In the genomic region with DNA sequence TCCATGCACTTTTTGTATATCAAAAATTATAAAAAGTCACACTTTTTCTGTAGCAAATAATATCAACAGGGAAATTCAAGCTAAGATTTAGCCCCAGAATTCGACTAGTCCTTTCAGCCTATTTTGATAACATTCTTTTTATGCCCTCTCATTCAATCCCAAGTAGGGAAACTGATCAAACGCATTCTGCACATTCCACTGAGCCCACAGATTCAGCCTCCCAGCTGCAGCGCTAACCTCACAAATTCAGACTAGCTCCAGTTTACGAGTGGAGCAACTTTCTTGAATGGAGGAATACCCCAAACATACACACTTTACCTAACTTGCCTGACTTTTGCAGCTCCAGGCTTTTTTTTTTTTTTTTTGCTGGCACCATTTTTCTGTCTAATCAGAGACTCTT, we compare ENCODE assay signal across 21 cellular contexts.
"Had no signal": no experiment of that assay in that cellular context is flagged by ENCODE, and none has a peak within 500 bp of the region (broad histone marks: within the 10 kb centered on the region; RNA-seq: fewer than 3 reads in every experiment).

No MANE protein-coding gene starts in this region.

- H3K9ac ChIP-seq: SK-N-SH had no signal

- H3K9me3 Mint-ChIP-seq: activated CD8-positive, alpha-beta T cell treated with anti-CD3 and anti-CD28 coated beads for 36 hours; activated naive CD8-positive, alpha-beta T cell treated with anti-CD3 and anti-CD28 coated beads, Interleukin-2, amount 10 ng/mL, durations not matched to agents 7 days and 5 days had no signal

- H3K9me3 ChIP-seq: adrenal gland, SK-N-SH had no signal

- H3K4me3 ChIP-seq: adrenal gland, cardiac muscle cell had no signal

- H3K36me3 Mint-ChIP-seq: activated naive CD8-positive, alpha-beta T cell treated with anti-CD3 and anti-CD28 coated beads, Interleukin-2, amount 10 ng/mL, durations not matched to agents 7 days and 5 days; brain had no signal

- DNase-seq: activated CD4-positive, alpha-beta T cell treated with anti-CD3 and anti-CD28 coated beads for 4 hours; activated CD8-positive, alpha-beta memory T cell treated with anti-CD3 and anti-CD28 coated beads, Interleukin-2, amount 50 U/mL, for 48 hours; activated CD8-positive, alpha-beta T cell treated with anti-CD3 and anti-CD28 coated beads for 36 hours; activated naive CD4-positive, alpha-beta T cell treated with anti-CD3 and anti-CD28 coated beads, Interleukin-2, amount 50 U/mL, for 16 hours; activated naive CD8-positive, alpha-beta T cell treated with anti-CD3 and anti-CD28 coated beads, Interleukin-2, amount 10 ng/mL, durations not matched to agents 7 days and 5 days; activated T-cell treated with anti-CD3 and anti-CD28 coated beads, Interleukin-2, amount 50 U/mL, for 1 hour; adrenal gland; anterior cingulate cortex; MM.1S; NCI-H1105; NCI-H1436; NCI-H1694 treated with DMSO at 0.1 percent for 48 hours; NCI-H2029 treated with DMSO at 0.1 percent for 48 hours; NCI-H345; NCI-H510A; RPMI8226; SK-N-SH; T-helper 1 cell had no signal

- H3K4me1 ChIP-seq: adrenal gland had no signal

- H3K27ac ChIP-seq: adrenal gland, cardiac muscle cell, VCaP had no signal

- H3K4me3 Mint-ChIP-seq: activated CD8-positive, alpha-beta T cell treated with anti-CD3 and anti-CD28 coated beads for 36 hours; activated naive CD8-positive, alpha-beta T cell treated with anti-CD3 and anti-CD28 coated beads, Interleukin-2, amount 10 ng/mL, durations not matched to agents 7 days and 5 days; brain had no signal

- H3K27ac Mint-ChIP-seq: activated CD8-positive, alpha-beta T cell treated with anti-CD3 and anti-CD28 coated beads for 36 hours; activated naive CD8-positive, alpha-beta T cell treated with anti-CD3 and anti-CD28 coated beads, Interleukin-2, amount 10 ng/mL, durations not matched to agents 7 days and 5 days; brain had no signal

- H3K36me3 ChIP-seq: adrenal gland, cardiac muscle cell had no signal

- H3K9me2 ChIP-seq: SK-N-SH had no signal

- H3K27me3 ChIP-seq: adrenal gland, cardiac muscle cell had no signal

- H3K4me2 ChIP-seq: SK-N-SH had no signal
